Comparison of ENCODE assay signal across 20 cellular contexts in the genomic region with DNA sequence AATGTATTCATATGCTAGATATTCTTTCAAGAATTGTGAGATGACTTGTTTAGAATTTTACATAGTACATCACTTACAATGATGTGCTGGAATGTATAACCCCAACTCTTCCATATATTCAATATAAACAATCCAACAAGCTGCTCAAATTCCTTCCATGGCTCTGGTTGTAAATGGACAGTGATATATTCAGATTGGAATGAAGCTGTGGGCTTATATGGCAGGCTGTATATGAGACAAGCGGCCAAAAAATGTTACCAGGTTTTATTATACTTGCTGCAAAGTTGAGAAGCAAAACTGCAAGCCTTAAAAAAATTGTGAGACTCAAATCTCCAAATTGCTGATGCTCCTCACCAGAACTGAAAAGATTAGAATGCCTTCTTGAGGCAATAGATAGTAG.
DNase-seq lines count a peak whose midpoint lies in the region; ATAC-seq and TF ChIP-seq lines count a peak whose summit lies in the region.
"Had no signal": no experiment of that assay in that cellular context is flagged by ENCODE, and none has a peak within 500 bp of the region (broad histone marks: within the 10 kb centered on the region; RNA-seq: fewer than 3 reads in every experiment).

No MANE protein-coding gene starts in this region.

- peak; percentile 39 for DNase-seq in AG08396 (ENCODE audit: low spot score)
- DNase-seq in HS-5 (ENCODE audit: low read depth) = peak; percentile 13
- DNase-seq in brain microvascular endothelial cell = peak; percentile 62
- DNase-seq in iris pigment epithelial cell (ENCODE audit: low read depth) = peak; percentile 82
- no peak for DNase-seq in stimulated activated CD4-positive, alpha-beta T cell treated with anti-CD3 and anti-CD28 coated beads, Interleukin-2, amount 100 ng/mL, for 48 hours
- DNase-seq in activated naive CD8-positive, alpha-beta T cell treated with anti-CD3 and anti-CD28 coated beads, Interleukin-2, amount 50 U/mL, for 24 hours = no peak
- DNase-seq in putamen (ENCODE audit: low spot score) = no peak
- DNase-seq in activated CD8-positive, alpha-beta T cell treated with anti-CD3 and anti-CD28 coated beads, Interleukin-2, amount 10 ng/mL, durations not matched to agents 7 days and 5 days = no peak
- DNase-seq: activated effector memory CD4-positive, alpha-beta T cell treated with Interleukin-2 at 50 U/mL for 16 hours; amygdala; MV-4-11; naive thymus-derived CD4-positive, alpha-beta T cell; ovary; right cardiac atrium; uterus had no signal

- H3K4me1 Mint-ChIP-seq in activated naive CD8-positive, alpha-beta T cell treated with anti-CD3 and anti-CD28 coated beads, Interleukin-2, amount 50 U/mL, for 24 hours = peaks cover 2% of the 10 kb centered on the region
- H3K4me1 Mint-ChIP-seq in activated CD8-positive, alpha-beta T cell treated with anti-CD3 and anti-CD28 coated beads, Interleukin-2, amount 10 ng/mL, durations not matched to agents 7 days and 5 days (ENCODE audit: low read depth) = peaks cover 5% of the 10 kb centered on the region
- H3K4me1 Mint-ChIP-seq: CD14-positive monocyte; central memory CD8-positive, alpha-beta T cell had no signal

- no peaks in the 10 kb centered on the region for H3K27me3 Mint-ChIP-seq in activated naive CD8-positive, alpha-beta T cell treated with anti-CD3 and anti-CD28 coated beads, Interleukin-2, amount 50 U/mL, for 24 hours
- peaks cover 4% of the 10 kb centered on the region for H3K27me3 Mint-ChIP-seq in activated CD8-positive, alpha-beta T cell treated with anti-CD3 and anti-CD28 coated beads, Interleukin-2, amount 10 ng/mL, durations not matched to agents 7 days and 5 days (ENCODE audit: low read depth)
- H3K27me3 Mint-ChIP-seq: activated CD4-positive, alpha-beta memory T cell treated with anti-CD3 and anti-CD28 coated beads for 36 hours; central memory CD8-positive, alpha-beta T cell had no signal

- no peaks in the 10 kb centered on the region for H3K36me3 Mint-ChIP-seq in activated naive CD8-positive, alpha-beta T cell treated with anti-CD3 and anti-CD28 coated beads, Interleukin-2, amount 50 U/mL, for 24 hours (ENCODE audit: low read depth)
- no peaks in the 10 kb centered on the region for H3K36me3 Mint-ChIP-seq in activated CD8-positive, alpha-beta T cell treated with anti-CD3 and anti-CD28 coated beads, Interleukin-2, amount 10 ng/mL, durations not matched to agents 7 days and 5 days (ENCODE audit: low read depth)
- H3K36me3 Mint-ChIP-seq: activated CD4-positive, alpha-beta memory T cell treated with anti-CD3 and anti-CD28 coated beads for 36 hours; CD14-positive monocyte; naive thymus-derived CD4-positive, alpha-beta T cell had no signal

- TF ChIP-seq CTCF in brain microvascular endothelial cell (IDR thresholded peaks at IDR 0.05; ENCODE audit: low read depth, low read length, missing control alignments) = no peak

- CTCF ChIA-PET in activated CD8-positive, alpha-beta T cell treated with anti-CD3 and anti-CD28 coated beads, Interleukin-2, amount 10 ng/mL, durations not matched to agents 7 days and 5 days (lab: Charles Lee) = interaction anchor here (1.3 kb wide), 1 partner anchor 69 kb away, joined by 7 read pairs; no protein-coding TSS in a partner anchor

- POLR2A ChIA-PET in activated CD8-positive, alpha-beta T cell treated with anti-CD3 and anti-CD28 coated beads, Interleukin-2, amount 10 ng/mL, durations not matched to agents 7 days and 5 days (lab: Charles Lee) = no interaction called here

- H3K4me3 ChIP-seq in brain microvascular endothelial cell (ENCODE audit: low read depth, low read length) = no peak overlapping the region
- H3K4me3 ChIP-seq: ovary, suprapubic skin, uterus had no signal

- no peaks in the 10 kb centered on the region for H3K27me3 ChIP-seq in brain microvascular endothelial cell (replicated peaks)
- H3K27me3 ChIP-seq: ovary, suprapubic skin, uterus had no signal

- ATAC-seq in activated naive CD8-positive, alpha-beta T cell treated with anti-CD3 and anti-CD28 coated beads, Interleukin-2, amount 50 U/mL, for 24 hours = no peak
- ATAC-seq in activated CD8-positive, alpha-beta T cell treated with anti-CD3 and anti-CD28 coated beads, Interleukin-2, amount 10 ng/mL, durations not matched to agents 7 days and 5 days = no peak
- ATAC-seq: naive thymus-derived CD4-positive, alpha-beta T cell; right cardiac atrium had no signal

- no peaks in the 10 kb centered on the region for H3K36me3 ChIP-seq in brain microvascular endothelial cell (replicated peaks)
- H3K36me3 ChIP-seq: ovary, suprapubic skin, uterus had no signal

- no peak overlapping the region for H3K4me3 Mint-ChIP-seq in activated naive CD8-positive, alpha-beta T cell treated with anti-CD3 and anti-CD28 coated beads, Interleukin-2, amount 50 U/mL, for 24 hours
- H3K4me3 Mint-ChIP-seq in activated CD8-positive, alpha-beta T cell treated with anti-CD3 and anti-CD28 coated beads, Interleukin-2, amount 10 ng/mL, durations not matched to agents 7 days and 5 days = no peak overlapping the region
- H3K4me3 Mint-ChIP-seq: activated CD4-positive, alpha-beta memory T cell treated with anti-CD3 and anti-CD28 coated beads for 36 hours; CD14-positive monocyte; central memory CD8-positive, alpha-beta T cell had no signal

- no peak overlapping the region for H3K27ac Mint-ChIP-seq in activated naive CD8-positive, alpha-beta T cell treated with anti-CD3 and anti-CD28 coated beads, Interleukin-2, amount 50 U/mL, for 24 hours
- no peak overlapping the region for H3K27ac Mint-ChIP-seq in activated CD8-positive, alpha-beta T cell treated with anti-CD3 and anti-CD28 coated beads, Interleukin-2, amount 10 ng/mL, durations not matched to agents 7 days and 5 days
- H3K27ac Mint-ChIP-seq: activated CD4-positive, alpha-beta memory T cell treated with anti-CD3 and anti-CD28 coated beads for 36 hours; CD14-positive monocyte had no signal

- H3K9me3 Mint-ChIP-seq in activated naive CD8-positive, alpha-beta T cell treated with anti-CD3 and anti-CD28 coated beads, Interleukin-2, amount 50 U/mL, for 24 hours = no peaks in the 10 kb centered on the region
- peaks cover 9% of the 10 kb centered on the region for H3K9me3 Mint-ChIP-seq in activated CD8-positive, alpha-beta T cell treated with anti-CD3 and anti-CD28 coated beads, Interleukin-2, amount 10 ng/mL, durations not matched to agents 7 days and 5 days (ENCODE audit: insufficient read depth)
- H3K9me3 Mint-ChIP-seq: activated CD4-positive, alpha-beta memory T cell treated with anti-CD3 and anti-CD28 coated beads for 36 hours; central memory CD8-positive, alpha-beta T cell had no signal

- in situ Hi-C loops in brain microvascular endothelial cell (cut with HindIII; ENCODE audit: low pct_ligation_motif_present, low sequenced_read_pairs) = no loop called here

- H3K27ac ChIP-seq in brain microvascular endothelial cell = peak overlapping the region; percentile 42
- H3K27ac ChIP-seq: epithelial cell of prostate, ovary, suprapubic skin, uterus had no signal

Comparison
In these comparisons a context has a peak if more than half of its experiments do, and no peak if none do; other contexts are left out.
1. DNase-seq: peak in AG08396 (single experiment), HS-5 (single experiment), brain microvascular endothelial cell (single experiment) and iris pigment epithelial cell (single experiment); none in stimulated activated CD4-positive, alpha-beta T cell treated with anti-CD3 and anti-CD28 coated beads, Interleukin-2, amount 100 ng/mL, for 48 hours (0 of 2), activated naive CD8-positive, alpha-beta T cell treated with anti-CD3 and anti-CD28 coated beads, Interleukin-2, amount 50 U/mL, for 24 hours (single experiment), putamen (single experiment) and activated CD8-positive, alpha-beta T cell treated with anti-CD3 and anti-CD28 coated beads, Interleukin-2, amount 10 ng/mL, durations not matched to agents 7 days and 5 days (single experiment).